15 cellular contexts compared by ENCODE assay signal in the genomic region with DNA sequence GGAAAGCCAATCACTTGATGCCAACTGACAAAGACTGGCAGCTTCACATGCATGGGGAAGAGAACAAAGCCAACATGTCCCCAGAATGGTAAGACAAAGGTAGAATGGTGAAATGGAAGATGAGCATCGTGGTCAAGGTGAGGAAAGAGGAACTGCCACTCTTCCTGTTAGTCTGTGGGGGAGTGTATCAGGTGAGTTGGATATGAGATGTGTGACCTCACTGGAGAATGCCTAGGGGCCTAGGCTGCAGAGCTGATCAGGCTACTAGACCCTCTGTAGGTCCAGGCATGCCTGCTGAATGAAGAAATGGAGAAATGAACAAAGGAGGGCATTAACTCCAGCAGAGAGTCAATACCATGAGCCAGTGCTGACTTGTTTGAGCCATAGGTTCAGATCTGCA.
DNase-seq lines count a peak whose midpoint lies in the region; ATAC-seq, FAIRE-seq and TF ChIP-seq lines count a peak whose summit lies in the region.
"Had no signal": no experiment of that assay in that cellular context is flagged by ENCODE, and none has a peak within 500 bp of the region (broad histone marks: within the 10 kb centered on the region; RNA-seq: fewer than 3 reads in every experiment).

No MANE protein-coding gene starts in this region.

- no peaks in the 10 kb centered on the region for H4K20me1 ChIP-seq in astrocyte (ENCODE audit: insufficient read depth, low read length)
- H4K20me1 ChIP-seq: BLaER1 treated with 17β-estradiol and CSF1 and Interleukin-3, amounts not matched to agents 10 nM and 100 nM had no signal

- FAIRE-seq in astrocyte (lab: Jason Lieb, UNC): no peak

- ATAC-seq in foreskin keratinocyte (no peak), HG02610 (IDR thresholded peaks at IDR 0.05; ENCODE audit: unreplicated experiment) (no peak)
- ATAC-seq: GM23338 had no signal

- H3K27me3 ChIP-seq in ACC112 (ENCODE audit: insufficient read depth, low read length) (peaks cover 9% of the 10 kb centered on the region; the same call in 1 of the 2 replicates), astrocyte (ENCODE audit: insufficient read depth, low read length) (no peaks in the 10 kb centered on the region), dorsolateral prefrontal cortex (peaks cover 0 to 9% (median 0%) of the 10 kb centered on the region in 45 donors), foreskin keratinocyte (no peaks in the 10 kb centered on the region)
- H3K27me3 ChIP-seq: BLaER1 treated with 17β-estradiol and CSF1 and Interleukin-3, amounts not matched to agents 10 nM and 100 nM had no signal

- H3K4me2 ChIP-seq in astrocyte (ENCODE audit: low read length): no peak overlapping the region
- H3K4me2 ChIP-seq: BLaER1 treated with 17β-estradiol and CSF1 and Interleukin-3, amounts not matched to agents 10 nM and 100 nM; GM23338 had no signal

- H3K27ac ChIP-seq in ACC112 (ENCODE audit: low read depth, low read length): peak overlapping the region; percentile 54; the same call in 1 of the 2 replicates
- peak overlapping the region; percentile 18 for H3K27ac ChIP-seq in astrocyte (ENCODE audit: low read depth, low read length)
- H3K27ac ChIP-seq in dorsolateral prefrontal cortex: peak overlapping the region in 32 of 59 donors; percentile 3 to 76 (median 60)
- H3K27ac ChIP-seq in foreskin keratinocyte: no peak overlapping the region
- H3K27ac ChIP-seq: 22Rv1; BLaER1 treated with 17β-estradiol and CSF1 and Interleukin-3, amounts not matched to agents 10 nM and 100 nM had no signal

- peaks cover 20% of the 10 kb centered on the region for H3K4me1 ChIP-seq in ACC112 (ENCODE audit: control insufficient read depth, insufficient read depth, low read length, unreplicated experiment)
- peaks cover 26% of the 10 kb centered on the region for H3K4me1 ChIP-seq in astrocyte (ENCODE audit: insufficient read depth, low read length)
- peaks cover 29% of the 10 kb centered on the region for H3K4me1 ChIP-seq in foreskin keratinocyte

- H3K27ac Mint-ChIP-seq in astrocyte (ENCODE audit: unreplicated experiment): peak overlapping the region; percentile 47
- H3K27ac Mint-ChIP-seq: CD4-positive, CD25-positive, alpha-beta regulatory T cell; GM23338 had no signal

- H3K27me3 Mint-ChIP-seq in astrocyte (ENCODE audit: low read depth, unreplicated experiment): no peaks in the 10 kb centered on the region

- DNase-seq in astrocyte (ENCODE audit: low read depth) (no peak), dorsolateral prefrontal cortex (no peak), foreskin keratinocyte (peak; percentile 49 to 75), foreskin fibroblast (no peak), NCI-H82 (lab: John Stamatoyannopoulos, UW) (no peak), SHP77 treated with DMSO at 0.1 percent for 48 hours (lab: John Stamatoyannopoulos, UW) (no peak)
- DNase-seq: ACHN; CD4-positive, CD25-positive, alpha-beta regulatory T cell; DMS53; H7 had no signal

- no peaks in the 10 kb centered on the region for H3K9me3 ChIP-seq in astrocyte (ENCODE audit: insufficient read depth, low read depth, low read length)

- H3K4me1 Mint-ChIP-seq in astrocyte (ENCODE audit: low read depth, unreplicated experiment): peaks cover 37% of the 10 kb centered on the region
- H3K4me1 Mint-ChIP-seq: CD4-positive, CD25-positive, alpha-beta regulatory T cell had no signal

- no peak for TF ChIP-seq CTCF in astrocyte (IDR thresholded peaks at IDR 0.05; ENCODE audit: insufficient read depth, low read depth, low read length)
- no peak for TF ChIP-seq CTCF in dorsolateral prefrontal cortex (IDR thresholded peaks at IDR 0.05 in 54 of 56, conservative IDR thresholded peaks at IDR 0.05 in 2 of 56; ENCODE audit: low read depth in 1 of 56, partially characterized antibody in 56 of 56)
- no peak for TF ChIP-seq CTCF in foreskin keratinocyte (conservative IDR thresholded peaks at IDR 0.05)
- TF ChIP-seq CTCF in foreskin fibroblast (IDR thresholded peaks at IDR 0.05; ENCODE audit: low read depth, low read length): no peak

- H3K4me3 Mint-ChIP-seq in astrocyte (ENCODE audit: unreplicated experiment): no peak overlapping the region
- H3K4me3 Mint-ChIP-seq: CD4-positive, CD25-positive, alpha-beta regulatory T cell; GM23338 had no signal

- intact Hi-C loops in dorsolateral prefrontal cortex (cut with DNase I): no loop called here

- H3K79me2 ChIP-seq in ACC112 (ENCODE audit: control insufficient read depth, insufficient read depth, low read length, unreplicated experiment) (no peaks in the 10 kb centered on the region), astrocyte (ENCODE audit: insufficient read depth, low read length) (no peaks in the 10 kb centered on the region)

- H3K9ac ChIP-seq in astrocyte (ENCODE audit: low read length): no peak overlapping the region
- H3K9ac ChIP-seq: BLaER1 treated with 17β-estradiol and CSF1 and Interleukin-3, amounts not matched to agents 10 nM and 100 nM had no signal

- no peak overlapping the region for H3K4me3 ChIP-seq in ACC112 (ENCODE audit: low read depth, low read length)
- H3K4me3 ChIP-seq in astrocyte (ENCODE audit: insufficient read depth, low read depth, low read length): no peak overlapping the region
- H3K4me3 ChIP-seq in dorsolateral prefrontal cortex: no peak overlapping the region
- H3K4me3 ChIP-seq in foreskin fibroblast (ENCODE audit: low read depth in 1 of 2, low read length in 2 of 2): no peak overlapping the region
- H3K4me3 ChIP-seq: BLaER1 treated with 17β-estradiol and CSF1 and Interleukin-3, amounts not matched to agents 10 nM and 100 nM; GM23338 had no signal

- H2AFZ ChIP-seq in ACC112 (ENCODE audit: low read length, unreplicated experiment): no peak overlapping the region
- H2AFZ ChIP-seq in astrocyte (ENCODE audit: low read depth, low read length): no peak overlapping the region
- H2AFZ ChIP-seq: GM23338 had no signal

- H3K9me3 Mint-ChIP-seq in astrocyte (ENCODE audit: unreplicated experiment): no peaks in the 10 kb centered on the region
- H3K9me3 Mint-ChIP-seq: CD4-positive, CD25-positive, alpha-beta regulatory T cell; GM23338 had no signal

- H3K36me3 Mint-ChIP-seq in astrocyte (ENCODE audit: low read depth, unreplicated experiment): no peaks in the 10 kb centered on the region
- H3K36me3 Mint-ChIP-seq: CD4-positive, CD25-positive, alpha-beta regulatory T cell had no signal

- no peaks in the 10 kb centered on the region for H3K36me3 ChIP-seq in ACC112 (ENCODE audit: insufficient read depth, low read length)
- H3K36me3 ChIP-seq in astrocyte (ENCODE audit: insufficient read depth, low read length): no peaks in the 10 kb centered on the region
- H3K36me3 ChIP-seq: BLaER1 treated with 17β-estradiol and CSF1 and Interleukin-3, amounts not matched to agents 10 nM and 100 nM had no signal

Comparison
In these comparisons a context has a peak if more than half of its experiments do, and no peak if none do; other contexts are left out.
1. DNase-seq: peak in foreskin keratinocyte (2 of 2); none in astrocyte (single experiment), dorsolateral prefrontal cortex (0 of 10), foreskin fibroblast (0 of 2), NCI-H82 (single experiment) and SHP77 treated with DMSO at 0.1 percent for 48 hours (single experiment).